Comparison of ENCODE assay signal across 11 cellular contexts in genomic region chr16:53465606-53466290, GRCh38. TPM values are rescaled to one million over a fixed set of nuclear protein-coding genes. Genes with fewer than 3 reads are reported as not detected.
DNase-seq lines count a peak whose midpoint lies in the region; ATAC-seq, FAIRE-seq and TF ChIP-seq lines count a peak whose summit lies in the region.
"Had no signal": no experiment of that assay in that cellular context is flagged by ENCODE, and none has a peak within 500 bp of the region (broad histone marks: within the 10 kb centered on the region; RNA-seq: fewer than 3 reads in every experiment).

No MANE protein-coding gene starts in this region.

- FAIRE-seq in GM12891 (lab: Jason Lieb, UNC): no peak

- peak overlapping the region; percentile 80 for H3K27ac Mint-ChIP-seq in T-helper 2 cell treated with Interferon-gamma antibody and Interleukin-4, amounts not matched to agents 5 μg/mL and 100 μg/mL, for 36 hours
- H3K27ac Mint-ChIP-seq: B cell had no signal

- H3K4me3 ChIP-seq in retinal pigment epithelial cell (ENCODE audit: low read length) (no peak overlapping the region), coronary artery (no peak overlapping the region)

- no peaks in the 10 kb centered on the region for H3K27me3 Mint-ChIP-seq in T-helper 2 cell treated with Interferon-gamma antibody and Interleukin-4, amounts not matched to agents 5 μg/mL and 100 μg/mL, for 36 hours (ENCODE audit: low read depth)
- H3K27me3 Mint-ChIP-seq: B cell had no signal

- DNase-seq in T-helper 2 cell treated with Interferon-gamma antibody and Interleukin-4, amounts not matched to agents 5 μg/mL and 100 μg/mL, for 36 hours (ENCODE audit: low spot score): no peak
- DNase-seq in T-helper 2 cell: no peak
- peak; percentile 40 for DNase-seq in RKO (ENCODE audit: low spot score)
- DNase-seq in dermis blood vessel endothelial cell: peak; percentile 85
- DNase-seq in retinal pigment epithelial cell (ENCODE audit: low read depth): peak; percentile 77
- DNase-seq in GM12891 (ENCODE audit: insufficient read length, low spot score): no peak
- no peak for DNase-seq in coronary artery (ENCODE audit: low spot score)
- DNase-seq: activated CD4-positive, alpha-beta T cell treated with anti-CD3 and anti-CD28 coated beads, Interleukin-2, amount 50 U/mL, for 48 hours; NCI-H526 treated with DMSO at 0.1 percent for 48 hours had no signal

- no peak for TF ChIP-seq POLR2A in GM12891 (IDR thresholded peaks at IDR 0.05; ENCODE audit: low read depth, low read length)

- TF ChIP-seq CTCF in retinal pigment epithelial cell (conservative IDR thresholded peaks at IDR 0.05; ENCODE audit: low read depth, low read length) (no peak), coronary artery (IDR thresholded peaks at IDR 0.05) (no peak)

- H3K4me3 Mint-ChIP-seq in T-helper 2 cell treated with Interferon-gamma antibody and Interleukin-4, amounts not matched to agents 5 μg/mL and 100 μg/mL, for 36 hours: peak overlapping the region; percentile 62
- H3K4me3 Mint-ChIP-seq: B cell had no signal

- H3K9me3 Mint-ChIP-seq in T-helper 2 cell treated with Interferon-gamma antibody and Interleukin-4, amounts not matched to agents 5 μg/mL and 100 μg/mL, for 36 hours: no peaks in the 10 kb centered on the region

- no peak overlapping the region for H3K27ac ChIP-seq in coronary artery

- H3K4me1 Mint-ChIP-seq in T-helper 2 cell treated with Interferon-gamma antibody and Interleukin-4, amounts not matched to agents 5 μg/mL and 100 μg/mL, for 36 hours (ENCODE audit: low read depth): peaks cover 29% of the 10 kb centered on the region
- H3K4me1 Mint-ChIP-seq: B cell had no signal

- no peak for ATAC-seq in HG03097 (IDR thresholded peaks at IDR 0.05; ENCODE audit: low FRiP score, unreplicated experiment)

- peaks cover 70% of the 10 kb centered on the region for H3K36me3 Mint-ChIP-seq in T-helper 2 cell treated with Interferon-gamma antibody and Interleukin-4, amounts not matched to agents 5 μg/mL and 100 μg/mL, for 36 hours (ENCODE audit: low read depth)

TF ChIP-seq in GM12891, 5 proteins besides CTCF, POLR2A, EP300 and RAD21:
- TF ChIP-seq TAF1 (IDR thresholded peaks at IDR 0.05; ENCODE audit: low read depth, low read length) (no peak), POU2F2 (IDR thresholded peaks at IDR 0.05; ENCODE audit: low read depth, low read length) (no peak), POLR2AphosphoS5 (IDR thresholded peaks at IDR 0.05; ENCODE audit: low read depth, low read length) (no peak), PAX5 (IDR thresholded peaks at IDR 0.05; ENCODE audit: insufficient read depth, low read length, severe bottlenecking) (no peak)

RNA-seq across cellular contexts. Expression of gene RBL2, which starts 31.5 kb away (rescaled TPM):
- 48.5 and 60.9 TPM in 2 replicates for total RNA-seq in dermis blood vessel endothelial cell
- 22.9 TPM for polyA plus RNA-seq in GM12891 (2012; ENCODE audit: low read depth, missing spikeins)

RNA-seq across cellular contexts. Expression of gene AKTIP, which starts 37.3 kb away (rescaled TPM):
- total RNA-seq in dermis blood vessel endothelial cell: 49.0 and 56.4 TPM in 2 replicates
- polyA plus RNA-seq in GM12891 (2012; ENCODE audit: low read depth, missing spikeins): 8.7 TPM

Comparison
In these comparisons a context has a peak if more than half of its experiments do, and no peak if none do; other contexts are left out.
1. DNase-seq: peak in RKO (single experiment), dermis blood vessel endothelial cell (single experiment) and retinal pigment epithelial cell (single experiment); none in T-helper 2 cell treated with Interferon-gamma antibody and Interleukin-4, amounts not matched to agents 5 μg/mL and 100 μg/mL, for 36 hours (single experiment), T-helper 2 cell (0 of 5), GM12891 (single experiment) and coronary artery (single experiment).